12 cellular contexts compared by ENCODE assay signal in the genomic region with DNA sequence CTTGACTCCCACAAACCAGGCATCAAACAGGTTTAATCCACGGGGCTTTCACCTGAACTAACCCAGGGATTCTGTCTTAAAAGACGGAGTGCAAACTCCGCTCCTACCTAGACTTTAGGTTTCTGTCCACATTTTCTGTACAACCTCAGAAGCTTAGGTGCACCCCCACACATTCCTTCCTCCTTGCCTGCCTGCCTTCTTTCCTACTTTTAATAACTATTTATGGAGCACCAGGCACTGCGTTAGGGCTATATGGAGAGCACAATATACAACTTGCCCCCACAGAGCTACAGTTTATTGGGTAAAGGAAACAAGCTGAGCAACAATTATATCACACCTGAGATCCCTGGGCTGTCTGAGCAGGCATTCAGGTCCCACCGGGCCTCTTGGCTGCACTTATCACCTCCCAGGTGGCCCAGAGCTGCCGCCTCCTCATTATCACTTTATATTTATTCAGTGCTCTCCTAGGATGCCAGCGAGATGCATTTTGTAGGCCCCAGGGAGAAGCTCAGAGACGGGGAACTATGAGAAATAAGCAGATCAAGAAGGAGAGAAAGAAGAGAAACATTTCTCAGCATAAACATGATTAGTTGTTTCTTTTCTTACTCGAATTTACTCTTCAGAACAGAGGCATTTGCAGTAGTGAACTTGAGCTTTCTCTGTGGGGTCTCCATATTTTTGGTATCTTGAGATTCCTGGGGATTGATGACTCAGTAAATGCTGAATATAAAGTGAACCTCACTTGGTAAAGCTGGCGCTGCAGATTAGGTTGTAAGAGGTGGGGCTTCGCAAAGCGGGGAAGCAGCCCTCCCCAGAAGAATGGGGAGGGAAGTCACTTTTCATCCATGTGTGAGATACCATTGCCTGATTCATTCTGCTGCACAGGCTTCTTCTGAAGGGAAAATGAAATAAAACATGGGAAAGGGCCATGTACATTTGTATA.
A peak's percentile ranks its signal among the peaks of the same experiment; 100 is the strongest.
DNase-seq lines count a peak whose midpoint lies in the region; ATAC-seq, FAIRE-seq and TF ChIP-seq lines count a peak whose summit lies in the region.
"Had no signal": no experiment of that assay in that cellular context is flagged by ENCODE, and none has a peak within 500 bp of the region (broad histone marks: within the 10 kb centered on the region; RNA-seq: fewer than 3 reads in every experiment).

No MANE protein-coding gene starts in this region.

- peak; percentile 54 for ATAC-seq in GM23338
- no peak for ATAC-seq in HepG2

- H2AFZ ChIP-seq in GM23338 (peak overlapping the region; percentile 19; the same call in 1 of the 2 replicates), HepG2 (ENCODE audit: low read length) (no peak overlapping the region)

- H3K27ac ChIP-seq in GM23338 (ENCODE audit: low read depth): 0 out of 2 replicates have a peak overlapping the region, but pooled peaks have one; percentile 64
- H3K27ac ChIP-seq in HepG2 (ENCODE audit: extremely low read length, insufficient read depth, low read length): no peak overlapping the region
- H3K27ac ChIP-seq: colonic mucosa, KMS-11, psoas muscle had no signal

- DNase-seq in GM23338 (ENCODE audit: low spot score) (peak; percentile 27), NCI-H2171 (lab: John Stamatoyannopoulos, UW) (peak; percentile 35), astrocyte of the hippocampus (ENCODE audit: low read depth, low spot score) (peak; percentile 78), left kidney (ENCODE audit: low read depth, low spot score) (peak; percentile 42), HepG2 (ENCODE audit: low spot score) (no peak), amniotic stem cell (lab: John Stamatoyannopoulos, UW) (no peak)
- no peak for DNase-seq in stimulated activated CD8-positive, alpha-beta memory T cell treated with anti-CD3 and anti-CD28 coated beads, Interleukin-4, amount 100 ng/mL, for 48 hours
- DNase-seq in activated CD8-positive, alpha-beta memory T cell treated with anti-CD3 and anti-CD28 coated beads for 24 hours: no peak
- DNase-seq: colonic mucosa, psoas muscle had no signal

- H3K27me3 ChIP-seq in GM23338 (ENCODE audit: insufficient read depth) (no peaks in the 10 kb centered on the region), HepG2 (ENCODE audit: control insufficient read depth in 1 of 2, insufficient read depth in 2 of 2, low read length in 2 of 2) (no peaks in the 10 kb centered on the region)
- H3K27me3 ChIP-seq: colonic mucosa had no signal

- H3K9me3 Mint-ChIP-seq in GM23338: no peaks in the 10 kb centered on the region
- H3K9me3 Mint-ChIP-seq: activated naive CD4-positive, alpha-beta T cell treated with anti-CD3 and anti-CD28 coated beads, Interleukin-2, amount 50 U/mL, for 72 hours had no signal

- H3K4me2 ChIP-seq in GM23338 (peak overlapping the region; percentile 29), HepG2 (ENCODE audit: low read depth, low read length) (no peak overlapping the region)
- H3K4me2 ChIP-seq: KMS-11 had no signal

- no peak for TF ChIP-seq RAD21 in HepG2 (CRISPR knock-in tag; IDR thresholded peaks at IDR 0.05)

- H3K4me1 ChIP-seq in GM23338 (ENCODE audit: insufficient read depth) (peaks cover 37% of the 10 kb centered on the region), HepG2 (ENCODE audit: insufficient read depth, low read length) (peaks cover 30% of the 10 kb centered on the region)
- H3K4me1 ChIP-seq: colonic mucosa, psoas muscle had no signal

- H3K9me2 ChIP-seq in GM23338 (ENCODE audit: insufficient read depth): 0 out of 2 replicates have a peak, but pooled peaks cover 6% of the 10 kb centered on the region

- peaks cover 1% of the 10 kb centered on the region for H3K27me3 Mint-ChIP-seq in GM23338 (ENCODE audit: insufficient read depth, low read depth, poor library complexity)

- H3K4me3 ChIP-seq in GM23338 (no peak overlapping the region), HepG2 (replicated peaks in 1 of 3; ENCODE audit: insufficient read depth in 1 of 3, low read depth in 2 of 3, low read length in 3 of 3) (no peak overlapping the region)
- H3K4me3 ChIP-seq: colonic mucosa, psoas muscle had no signal

- intact Hi-C loops in HepG2 (cut with micrococcal nuclease; ENCODE audit: unreplicated experiment): loop anchor here (1.0 to 5.0 kb wide), 4 partner anchors 30 to 186 kb away; no protein-coding TSS in a partner anchor

- H3K4me3 Mint-ChIP-seq in GM23338: no peak overlapping the region

- peaks cover 49% of the 10 kb centered on the region for H3K4me1 Mint-ChIP-seq in GM23338

- H3K9me3 ChIP-seq in HepG2 (ENCODE audit: low read length): no peaks in the 10 kb centered on the region
- H3K9me3 ChIP-seq: colonic mucosa, psoas muscle had no signal

- H3K79me2 ChIP-seq in GM23338 (replicated peaks; ENCODE audit: insufficient read depth) (no peaks in the 10 kb centered on the region), HepG2 (ENCODE audit: insufficient read depth, low read length) (no peaks in the 10 kb centered on the region)

- peak overlapping the region; percentile 65; the same call in 1 of the 2 replicates for H3K27ac Mint-ChIP-seq in GM23338
- H3K27ac Mint-ChIP-seq: activated naive CD4-positive, alpha-beta T cell treated with anti-CD3 and anti-CD28 coated beads, Interleukin-2, amount 50 U/mL, for 72 hours had no signal

- TF ChIP-seq CTCF in GM23338 (conservative IDR thresholded peaks at IDR 0.05; ENCODE audit: low read depth in 2 of 2) (no peak), HepG2 (CRISPR knock-in tag; IDR thresholded peaks at IDR 0.05) (no peak)

- H3K36me3 Mint-ChIP-seq in GM23338 (ENCODE audit: low read depth): no peaks in the 10 kb centered on the region
- H3K36me3 Mint-ChIP-seq: activated naive CD4-positive, alpha-beta T cell treated with anti-CD3 and anti-CD28 coated beads, Interleukin-2, amount 50 U/mL, for 72 hours had no signal

- FAIRE-seq in HepG2 (lab: Jason Lieb, UNC): no peak

- POLR2A ChIA-PET in HepG2 (lab: Yijun Ruan, JAX): interaction anchor here (1.5 to 2.7 kb wide), 3 partner anchors 31 to 223 kb away, joined by 5 to 17 read pairs (median 11); no protein-coding TSS in a partner anchor

- no peak for TF ChIP-seq POLR2A in HepG2 (IDR thresholded peaks at IDR 0.05; ENCODE audit: insufficient read depth in 1 of 2, low read depth in 2 of 2, low read length in 2 of 2)

- H3F3A ChIP-seq in GM23338 (replicated peaks; ENCODE audit: low read depth): 0 out of 2 replicates have a peak, but pooled peaks cover 4% of the 10 kb centered on the region

- H4K20me1 ChIP-seq in GM23338 (replicated peaks; ENCODE audit: insufficient read depth): no peaks in the 10 kb centered on the region
- H4K20me1 ChIP-seq in HepG2 (ENCODE audit: insufficient read depth, low read length): no peaks in the 10 kb centered on the region

- TF ChIP-seq EP300 in HepG2 (IDR thresholded peaks at IDR 0.05; ENCODE audit: low read depth in 2 of 2, low read length in 2 of 2): no peak
- no peak for TF ChIP-seq EP300 in HepG2 (CRISPR knock-in tag; IDR thresholded peaks at IDR 0.05; ENCODE audit: borderline replicate concordance)

- no TSS peak for BruUV-seq in HepG2 (replicated peaks; lab: Mats Ljungman, UMichigan)

- H3K36me3 ChIP-seq in GM23338 (ENCODE audit: insufficient read depth) (no peaks in the 10 kb centered on the region), HepG2 (replicated peaks in 1 of 2; ENCODE audit: control insufficient read depth in 1 of 2, insufficient read depth in 2 of 2, low read length in 2 of 2) (no peaks in the 10 kb centered on the region)
- H3K36me3 ChIP-seq: colonic mucosa had no signal

- H3K9ac ChIP-seq in HepG2 (ENCODE audit: insufficient read depth, low read depth, low read length): no peak overlapping the region
- H3K9ac ChIP-seq: KMS-11 had no signal

- in situ Hi-C loops in HepG2 (cut with HindIII; ENCODE audit: extremely low pct_ligation_motif_present, low pct_unique_long_range_greater_than_20kb): loop anchor here (5.0 kb wide), 1 partner anchor 188 kb away; no protein-coding TSS in a partner anchor

- WGBS in HepG2 (ENCODE audit: low lambda C conversion rate): 85% methylated on average over 12 of the region's 12 CpGs

- CTCF ChIA-PET in HepG2 (lab: Yijun Ruan, JAX; ENCODE audit: low intra/inter-chr PET ratio, low total read pairs): interaction anchor here (0.8 to 7.1 kb wide), 2 partner anchors 80 to 185 kb away, joined by 5 to 89 read pairs; no protein-coding TSS in a partner anchor

TF ChIP-seq in GM23338, 12 proteins besides CTCF, POLR2A, EP300 and RAD21 (continues in another document):
- TF ChIP-seq, protein P1, sequence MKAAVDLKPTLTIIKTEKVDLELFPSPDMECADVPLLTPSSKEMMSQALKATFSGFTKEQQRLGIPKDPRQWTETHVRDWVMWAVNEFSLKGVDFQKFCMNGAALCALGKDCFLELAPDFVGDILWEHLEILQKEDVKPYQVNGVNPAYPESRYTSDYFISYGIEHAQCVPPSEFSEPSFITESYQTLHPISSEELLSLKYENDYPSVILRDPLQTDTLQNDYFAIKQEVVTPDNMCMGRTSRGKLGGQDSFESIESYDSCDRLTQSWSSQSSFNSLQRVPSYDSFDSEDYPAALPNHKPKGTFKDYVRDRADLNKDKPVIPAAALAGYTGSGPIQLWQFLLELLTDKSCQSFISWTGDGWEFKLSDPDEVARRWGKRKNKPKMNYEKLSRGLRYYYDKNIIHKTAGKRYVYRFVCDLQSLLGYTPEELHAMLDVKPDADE (IDR thresholded peaks at IDR 0.05): no peak
- TF ChIP-seq EZH2phosphoT487 (IDR thresholded peaks at IDR 0.05; ENCODE audit: unreplicated experiment) (no peak), ZNF114 (CRISPR knock-in tag; IDR thresholded peaks at IDR 0.05) (no peak), CREB1 (CRISPR knock-in tag; IDR thresholded peaks at IDR 0.05; ENCODE audit: low read depth) (no peak), NANOG (IDR thresholded peaks at IDR 0.05; ENCODE audit: borderline replicate concordance) (no peak)

TF ChIP-seq in HepG2, 621 proteins besides CTCF, POLR2A, EP300 and RAD21 (continues in another document):
- TF ChIP-seq KLF9 (CRISPR knock-in tag; IDR thresholded peaks at IDR 0.05; ENCODE audit: low read depth) (no peak), PRDM4 (CRISPR knock-in tag; IDR thresholded peaks at IDR 0.05; ENCODE audit: borderline replicate concordance) (no peak), ZC3H13 (CRISPR knock-in tag; IDR thresholded peaks at IDR 0.05) (no peak)

Comparison
In these comparisons a context has a peak if more than half of its experiments do, and no peak if none do; other contexts are left out.
1. DNase-seq: peak in GM23338 (single experiment), NCI-H2171 (single experiment), astrocyte of the hippocampus (single experiment) and left kidney (single experiment); none in stimulated activated CD8-positive, alpha-beta memory T cell treated with anti-CD3 and anti-CD28 coated beads, Interleukin-4, amount 100 ng/mL, for 48 hours (single experiment), HepG2 (single experiment), activated CD8-positive, alpha-beta memory T cell treated with anti-CD3 and anti-CD28 coated beads for 24 hours (single experiment) and amniotic stem cell (single experiment).